In genomic region chr10:124076334-124076733, GRCh38 we compare ENCODE assay signal across 21 cellular contexts. TPM values are rescaled to one million over a fixed set of nuclear protein-coding genes. Genes with fewer than 3 reads are reported as not detected.
DNase-seq lines count a peak whose midpoint lies in the region; ATAC-seq, FAIRE-seq and TF ChIP-seq lines count a peak whose summit lies in the region.
"Had no signal": no experiment of that assay in that cellular context is flagged by ENCODE, and none has a peak within 500 bp of the region (broad histone marks: within the 10 kb centered on the region; RNA-seq: fewer than 3 reads in every experiment).

No MANE protein-coding gene starts in this region.

- ATAC-seq in RWPE2 (ENCODE audit: low read depth): peak; percentile 55
- ATAC-seq: activated CD8-positive, alpha-beta T cell treated with anti-CD3 and anti-CD28 coated beads for 36 hours; CD8-positive, alpha-beta T cell; esophagus mucosa; K562; stimulated activated effector memory CD8-positive, alpha-beta T cell treated with anti-CD3 and anti-CD28 coated beads, Interleukin-12 subunit alpha, Interleukin-12 subunit beta, amount 100 ng/mL, for 72 hours had no signal

- no peak overlapping the region for H3K4me2 ChIP-seq in mesendoderm (ENCODE audit: low read length)

- H3K27me3 ChIP-seq in RWPE2 (ENCODE audit: insufficient read depth, poor library complexity, severe bottlenecking): no peaks in the 10 kb centered on the region
- no peaks in the 10 kb centered on the region for H3K27me3 ChIP-seq in mesendoderm (ENCODE audit: insufficient read depth, low read length, poor library complexity)
- H3K27me3 ChIP-seq in small intestine (ENCODE audit: control insufficient read depth in 2 of 2, insufficient read depth in 2 of 2, low read length in 2 of 2): no peaks in the 10 kb centered on the region

- no peak for FAIRE-seq in small intestine (lab: Jason Lieb, UNC)
- FAIRE-seq: K562 had no signal

- no peak overlapping the region for H2BK5ac ChIP-seq in mesendoderm (ENCODE audit: low read length)

- H3K27ac ChIP-seq in RWPE2 (ENCODE audit: poor library complexity, severe bottlenecking): no peak overlapping the region
- H3K27ac ChIP-seq in mesendoderm (ENCODE audit: low read depth, low read length): no peak overlapping the region
- no peak overlapping the region for H3K27ac ChIP-seq in small intestine (ENCODE audit: low read depth in 1 of 2, low read length in 1 of 2)

- no peaks in the 10 kb centered on the region for H3K9me3 ChIP-seq in RWPE2 (ENCODE audit: severe bottlenecking)
- no peaks in the 10 kb centered on the region for H3K9me3 ChIP-seq in small intestine (ENCODE audit: control insufficient read depth, low read depth)

- peaks cover 2% of the 10 kb centered on the region for H3K79me2 ChIP-seq in mesendoderm (ENCODE audit: control insufficient read depth, insufficient read depth, low read length)

- H3K4ac ChIP-seq in mesendoderm (ENCODE audit: low read depth, low read length): no peak overlapping the region

- no peak overlapping the region for H4K8ac ChIP-seq in mesendoderm (ENCODE audit: low read depth, low read length)

- H3K4me1 ChIP-seq in RWPE2 (ENCODE audit: insufficient read depth, poor library complexity, severe bottlenecking) (no peaks in the 10 kb centered on the region), mesendoderm (ENCODE audit: control insufficient read depth, low read depth, low read length) (peaks cover 2% of the 10 kb centered on the region), small intestine (ENCODE audit: control insufficient read depth in 2 of 2, insufficient read depth in 1 of 2, low read depth in 1 of 2, low read length in 1 of 2) (no peaks in the 10 kb centered on the region)

- no peak overlapping the region for H3K18ac ChIP-seq in mesendoderm (ENCODE audit: low read length)

- H3K4me3 ChIP-seq in RWPE2 (ENCODE audit: severe bottlenecking) (no peak overlapping the region), mesendoderm (ENCODE audit: low read length) (no peak overlapping the region), small intestine (ENCODE audit: low read depth in 1 of 2, low read length in 2 of 2) (no peak overlapping the region)
- H3K4me3 ChIP-seq: K562 had no signal

- no CpG with 5 or more reads among the region's 9 CpGs for WGBS in mesendoderm (ENCODE audit: extremely low coverage, insufficient coverage, low lambda C conversion rate)
- 87 to 91% (median 90%) methylated on average over 8 to 9 of the region's 9 CpGs for WGBS in small intestine, 3 donors

- peak; percentile 48 for DNase-seq in Daoy (ENCODE audit: low read depth)
- DNase-seq in RWPE2 (ENCODE audit: low spot score): no peak
- DNase-seq in mesendoderm: peak; percentile 11
- DNase-seq in retina: peak; percentile 51
- DNase-seq in NCI-H510A treated with DMSO at 0.1 percent for 48 hours (lab: John Stamatoyannopoulos, UW): no peak
- DNase-seq in NCI-H2029 treated with DMSO at 0.1 percent for 48 hours (lab: John Stamatoyannopoulos, UW): no peak
- no peak for DNase-seq in small intestine
- DNase-seq in hepatic stellate cell (ENCODE audit: low spot score): no peak
- DNase-seq: activated CD8-positive, alpha-beta T cell treated with anti-CD3 and anti-CD28 coated beads for 36 hours; activated naive CD4-positive, alpha-beta T cell; CD8-positive, alpha-beta T cell; DMS79; effector CD8-positive, alpha-beta T cell; NCI-H187 treated with DMSO at 0.1 percent for 48 hours; NCI-H226; right cardiac atrium; T-helper 9 cell had no signal

- peaks cover 18% of the 10 kb centered on the region for H3K79me1 ChIP-seq in mesendoderm (ENCODE audit: low read length)

- H3K23ac ChIP-seq in mesendoderm (ENCODE audit: low read length): no peak overlapping the region

- H3K56ac ChIP-seq in mesendoderm (ENCODE audit: low read length): no peak overlapping the region

- H2BK120ac ChIP-seq in mesendoderm (ENCODE audit: low read depth, low read length): no peak overlapping the region

- H4K5ac ChIP-seq in mesendoderm (ENCODE audit: low read length): no peak overlapping the region

- no peak for TF ChIP-seq CTCF in RWPE2 (IDR thresholded peaks at IDR 0.05; ENCODE audit: poor library complexity, severe bottlenecking)

- H3K36me3 ChIP-seq in RWPE2 (ENCODE audit: low read depth) (no peaks in the 10 kb centered on the region), mesendoderm (ENCODE audit: control insufficient read depth, insufficient read depth, low read length) (no peaks in the 10 kb centered on the region), small intestine (ENCODE audit: control insufficient read depth in 2 of 2, insufficient read depth in 2 of 2, low read length in 2 of 2) (no peaks in the 10 kb centered on the region)

- H2AK5ac ChIP-seq in mesendoderm (ENCODE audit: low read length): no peak overlapping the region

- no peak overlapping the region for H3K9ac ChIP-seq in mesendoderm (ENCODE audit: low read length)

- no peak overlapping the region for H2BK15ac ChIP-seq in mesendoderm (replicated peaks; ENCODE audit: low read depth)

RNA-seq across cellular contexts. Expression of gene CHST15, which starts 17.1 kb away (rescaled TPM):
- 9.5 and 11.8 TPM in 2 replicates for total RNA-seq in Daoy (2014; rRNA removed; shearing (Covaris generic))
- polyA plus RNA-seq in mesendoderm (2013, experiment 1 of 2): 12.6 TPM
- polyA plus RNA-seq in mesendoderm (2013, experiment 2 of 2): 12.3 TPM
- 1 to 10 TPM in 2 of 3 donors, under 1 TPM in 1; 0.45 to 8.5 (median 3.0) TPM for polyA plus RNA-seq in small intestine
- total RNA-seq: SK-MEL-5 had no signal

Comparison
In these comparisons a context has a peak if more than half of its experiments do, and no peak if none do; other contexts are left out.
1. DNase-seq: peak in Daoy (single experiment), mesendoderm (single experiment) and retina (single experiment); none in RWPE2 (single experiment), NCI-H510A treated with DMSO at 0.1 percent for 48 hours (single experiment), NCI-H2029 treated with DMSO at 0.1 percent for 48 hours (single experiment), small intestine (single experiment) and hepatic stellate cell (single experiment).